ENCODE assay signal across 1 cellular context in the genomic region with DNA sequence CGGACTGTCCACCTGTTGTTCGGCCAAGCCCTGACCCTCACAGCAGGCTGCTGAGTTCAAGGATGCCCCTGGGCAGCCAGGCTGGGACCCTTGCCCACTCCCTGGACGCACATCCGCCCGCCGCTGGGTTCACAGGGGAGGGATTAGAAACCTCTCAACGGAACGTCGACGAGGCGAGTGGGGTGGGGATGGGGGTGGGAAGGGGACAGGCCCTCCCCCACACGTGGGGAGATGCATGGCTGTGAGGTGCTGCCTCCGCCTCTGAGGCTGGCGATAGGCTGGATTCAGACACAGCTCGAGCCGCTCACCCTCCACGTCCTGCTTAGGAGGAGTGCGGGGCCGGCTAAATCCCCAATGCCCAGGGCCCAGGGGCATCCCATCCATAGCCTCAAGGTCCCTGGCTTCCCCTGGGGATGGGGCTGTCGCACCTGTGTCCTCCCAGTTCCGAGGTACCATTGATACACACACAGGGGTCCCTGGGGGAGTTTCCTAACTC.
TF ChIP-seq lines count a peak whose summit lies in the region.

No MANE protein-coding gene starts in this region.

TF ChIP-seq in HepG2, 621 proteins besides CTCF, POLR2A, EP300 and RAD21:
- TF ChIP-seq ZNF407 (CRISPR knock-in tag; IDR thresholded peaks at IDR 0.05; ENCODE audit: not compliant biosample characterization): no peak
- TF ChIP-seq, protein P1, sequence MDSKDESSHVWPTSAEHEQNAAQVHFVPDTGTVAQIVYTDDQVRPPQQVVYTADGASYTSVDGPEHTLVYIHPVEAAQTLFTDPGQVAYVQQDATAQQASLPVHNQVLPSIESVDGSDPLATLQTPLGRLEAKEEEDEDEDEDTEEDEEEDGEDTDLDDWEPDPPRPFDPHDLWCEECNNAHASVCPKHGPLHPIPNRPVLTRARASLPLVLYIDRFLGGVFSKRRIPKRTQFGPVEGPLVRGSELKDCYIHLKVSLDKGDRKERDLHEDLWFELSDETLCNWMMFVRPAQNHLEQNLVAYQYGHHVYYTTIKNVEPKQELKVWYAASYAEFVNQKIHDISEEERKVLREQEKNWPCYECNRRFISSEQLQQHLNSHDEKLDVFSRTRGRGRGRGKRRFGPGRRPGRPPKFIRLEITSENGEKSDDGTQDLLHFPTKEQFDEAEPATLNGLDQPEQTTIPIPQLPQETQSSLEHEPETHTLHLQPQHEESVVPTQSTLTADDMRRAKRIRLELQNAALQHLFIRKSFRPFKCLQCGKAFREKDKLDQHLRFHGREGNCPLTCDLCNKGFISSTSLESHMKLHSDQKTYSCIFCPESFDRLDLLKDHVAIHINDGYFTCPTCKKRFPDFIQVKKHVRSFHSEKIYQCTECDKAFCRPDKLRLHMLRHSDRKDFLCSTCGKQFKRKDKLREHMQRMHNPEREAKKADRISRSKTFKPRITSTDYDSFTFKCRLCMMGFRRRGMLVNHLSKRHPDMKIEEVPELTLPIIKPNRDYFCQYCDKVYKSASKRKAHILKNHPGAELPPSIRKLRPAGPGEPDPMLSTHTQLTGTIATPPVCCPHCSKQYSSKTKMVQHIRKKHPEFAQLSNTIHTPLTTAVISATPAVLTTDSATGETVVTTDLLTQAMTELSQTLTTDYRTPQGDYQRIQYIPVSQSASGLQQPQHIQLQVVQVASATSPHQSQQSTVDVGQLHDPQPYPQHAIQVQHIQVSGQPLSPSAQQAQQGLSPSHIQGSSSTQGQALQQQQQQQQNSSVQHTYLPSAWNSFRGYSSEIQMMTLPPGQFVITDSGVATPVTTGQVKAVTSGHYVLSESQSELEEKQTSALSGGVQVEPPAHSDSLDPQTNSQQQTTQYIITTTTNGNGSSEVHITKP (CRISPR knock-in tag; IDR thresholded peaks at IDR 0.05; ENCODE audit: low read depth): no peak
